In the genomic region with DNA sequence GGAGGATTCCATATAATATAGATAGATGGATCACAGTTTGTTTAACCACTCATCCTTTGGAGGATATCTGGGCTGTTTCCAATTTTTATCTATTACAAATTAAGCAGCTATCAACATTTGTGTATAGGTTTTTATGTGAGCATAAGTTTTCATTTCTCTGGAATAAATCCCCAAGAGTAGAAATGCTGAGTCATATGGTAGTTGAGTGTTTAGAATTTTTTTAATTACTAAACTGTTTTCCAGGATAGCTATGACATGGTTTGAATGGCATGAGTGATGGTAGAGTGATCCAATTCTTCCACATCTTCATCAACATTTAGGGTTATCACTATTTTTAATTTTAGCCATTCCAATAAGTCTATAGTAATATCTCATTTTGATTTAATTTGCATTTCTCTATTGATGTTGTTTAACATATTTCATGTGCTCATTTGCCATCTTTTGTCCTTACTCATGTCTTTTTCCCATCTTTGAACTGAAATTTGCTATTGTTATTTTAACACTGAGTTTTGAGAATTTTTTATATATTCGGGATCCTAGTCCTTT, we compare ENCODE assay signal across 1 cellular context.
TF ChIP-seq lines count a peak whose summit lies in the region.

No MANE protein-coding gene starts in this region.

TF ChIP-seq in K562, 482 proteins besides CTCF, POLR2A, EP300 and RAD21 (continued from another document):
- TF ChIP-seq NCOA1 (IDR thresholded peaks at IDR 0.05; ENCODE audit: low read depth) (no peak), KAT8 (IDR thresholded peaks at IDR 0.05; ENCODE audit: low read depth) (0 out of 2 replicates have a peak, but pooled peaks have one; percentile 21), CHD1 (IDR thresholded peaks at IDR 0.05; ENCODE audit: low read length) (no peak), NFE2 (IDR thresholded peaks at IDR 0.05; ENCODE audit: low read depth) (peak; percentile 84), NFE2L1 (tag; IDR thresholded peaks at IDR 0.05; ENCODE audit: borderline replicate concordance, low read depth) (peak; percentile 85), SIX5 (IDR thresholded peaks at IDR 0.05; ENCODE audit: borderline replicate concordance in 1 of 2, insufficient read depth in 1 of 2, low read depth in 1 of 2, low read length in 2 of 2) (no peak), ZNF408 (CRISPR knock-in tag; IDR thresholded peaks at IDR 0.05; ENCODE audit: low read depth) (no peak), ZNF184 (CRISPR knock-in tag; IDR thresholded peaks at IDR 0.05) (no peak), BACH1 (tag; IDR thresholded peaks at IDR 0.05) (peak; percentile 71; the same call in 1 of the 2 replicates), MAFK (IDR thresholded peaks at IDR 0.05; ENCODE audit: low read length) (peak; percentile 76; the same call in 1 of the 2 replicates), MCM5 (IDR thresholded peaks at IDR 0.05; ENCODE audit: low read depth) (no peak), MED1 (CRISPR knock-in tag; IDR thresholded peaks at IDR 0.05; ENCODE audit: borderline replicate concordance) (no peak), SMARCE1 (IDR thresholded peaks at IDR 0.05) (no peak), MAFF (IDR thresholded peaks at IDR 0.05; ENCODE audit: low read length) (peak; percentile 88), MAZ (CRISPR knock-in tag; conservative IDR thresholded peaks at IDR 0.05 in 1 of 2, IDR thresholded peaks at IDR 0.05 in 1 of 2) (no peak), PHF21A (IDR thresholded peaks at IDR 0.05; ENCODE audit: borderline replicate concordance, low read depth) (no peak), ZNF316 (IDR thresholded peaks at IDR 0.05) (peak; percentile 93), RBM25 (IDR thresholded peaks at IDR 0.05; ENCODE audit: low read depth, low read length, severe bottlenecking) (peak; percentile 80), ZNF695 (CRISPR knock-in tag; IDR thresholded peaks at IDR 0.05) (no peak), ZNF165 (CRISPR knock-in tag; IDR thresholded peaks at IDR 0.05; ENCODE audit: borderline replicate concordance) (no peak), TBL1XR1 (IDR thresholded peaks at IDR 0.05; ENCODE audit: low read length in 2 of 2) (no peak), BRF1 (IDR thresholded peaks at IDR 0.05; ENCODE audit: borderline replicate concordance, extremely low read depth, insufficient read length) (no peak), ZNF239 (CRISPR knock-in tag; IDR thresholded peaks at IDR 0.05) (no peak)
- TF ChIP-seq, protein P1, sequence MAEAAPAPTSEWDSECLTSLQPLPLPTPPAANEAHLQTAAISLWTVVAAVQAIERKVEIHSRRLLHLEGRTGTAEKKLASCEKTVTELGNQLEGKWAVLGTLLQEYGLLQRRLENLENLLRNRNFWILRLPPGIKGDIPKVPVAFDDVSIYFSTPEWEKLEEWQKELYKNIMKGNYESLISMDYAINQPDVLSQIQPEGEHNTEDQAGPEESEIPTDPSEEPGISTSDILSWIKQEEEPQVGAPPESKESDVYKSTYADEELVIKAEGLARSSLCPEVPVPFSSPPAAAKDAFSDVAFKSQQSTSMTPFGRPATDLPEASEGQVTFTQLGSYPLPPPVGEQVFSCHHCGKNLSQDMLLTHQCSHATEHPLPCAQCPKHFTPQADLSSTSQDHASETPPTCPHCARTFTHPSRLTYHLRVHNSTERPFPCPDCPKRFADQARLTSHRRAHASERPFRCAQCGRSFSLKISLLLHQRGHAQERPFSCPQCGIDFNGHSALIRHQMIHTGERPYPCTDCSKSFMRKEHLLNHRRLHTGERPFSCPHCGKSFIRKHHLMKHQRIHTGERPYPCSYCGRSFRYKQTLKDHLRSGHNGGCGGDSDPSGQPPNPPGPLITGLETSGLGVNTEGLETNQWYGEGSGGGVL (CRISPR knock-in tag; IDR thresholded peaks at IDR 0.05), result no peak
- TF ChIP-seq, protein P2, sequence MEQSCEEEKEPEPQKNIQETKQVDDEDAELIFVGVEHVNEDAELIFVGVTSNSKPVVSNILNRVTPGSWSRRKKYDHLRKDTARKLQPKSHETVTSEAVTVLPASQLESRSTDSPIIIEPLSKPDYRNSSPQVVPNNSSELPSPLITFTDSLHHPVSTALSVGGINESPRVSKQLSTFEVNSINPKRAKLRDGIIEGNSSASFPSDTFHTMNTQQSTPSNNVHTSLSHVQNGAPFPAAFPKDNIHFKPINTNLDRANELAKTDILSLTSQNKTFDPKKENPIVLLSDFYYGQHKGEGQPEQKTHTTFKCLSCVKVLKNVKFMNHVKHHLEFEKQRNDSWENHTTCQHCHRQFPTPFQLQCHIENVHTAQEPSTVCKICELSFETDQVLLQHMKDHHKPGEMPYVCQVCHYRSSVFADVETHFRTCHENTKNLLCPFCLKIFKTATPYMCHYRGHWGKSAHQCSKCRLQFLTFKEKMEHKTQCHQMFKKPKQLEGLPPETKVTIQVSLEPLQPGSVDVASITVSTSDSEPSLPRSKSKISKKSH (CRISPR knock-in tag; IDR thresholded peaks at IDR 0.05), result 0 out of 2 replicates have a peak, but pooled peaks have one; percentile 39
- TF ChIP-seq, protein P3, sequence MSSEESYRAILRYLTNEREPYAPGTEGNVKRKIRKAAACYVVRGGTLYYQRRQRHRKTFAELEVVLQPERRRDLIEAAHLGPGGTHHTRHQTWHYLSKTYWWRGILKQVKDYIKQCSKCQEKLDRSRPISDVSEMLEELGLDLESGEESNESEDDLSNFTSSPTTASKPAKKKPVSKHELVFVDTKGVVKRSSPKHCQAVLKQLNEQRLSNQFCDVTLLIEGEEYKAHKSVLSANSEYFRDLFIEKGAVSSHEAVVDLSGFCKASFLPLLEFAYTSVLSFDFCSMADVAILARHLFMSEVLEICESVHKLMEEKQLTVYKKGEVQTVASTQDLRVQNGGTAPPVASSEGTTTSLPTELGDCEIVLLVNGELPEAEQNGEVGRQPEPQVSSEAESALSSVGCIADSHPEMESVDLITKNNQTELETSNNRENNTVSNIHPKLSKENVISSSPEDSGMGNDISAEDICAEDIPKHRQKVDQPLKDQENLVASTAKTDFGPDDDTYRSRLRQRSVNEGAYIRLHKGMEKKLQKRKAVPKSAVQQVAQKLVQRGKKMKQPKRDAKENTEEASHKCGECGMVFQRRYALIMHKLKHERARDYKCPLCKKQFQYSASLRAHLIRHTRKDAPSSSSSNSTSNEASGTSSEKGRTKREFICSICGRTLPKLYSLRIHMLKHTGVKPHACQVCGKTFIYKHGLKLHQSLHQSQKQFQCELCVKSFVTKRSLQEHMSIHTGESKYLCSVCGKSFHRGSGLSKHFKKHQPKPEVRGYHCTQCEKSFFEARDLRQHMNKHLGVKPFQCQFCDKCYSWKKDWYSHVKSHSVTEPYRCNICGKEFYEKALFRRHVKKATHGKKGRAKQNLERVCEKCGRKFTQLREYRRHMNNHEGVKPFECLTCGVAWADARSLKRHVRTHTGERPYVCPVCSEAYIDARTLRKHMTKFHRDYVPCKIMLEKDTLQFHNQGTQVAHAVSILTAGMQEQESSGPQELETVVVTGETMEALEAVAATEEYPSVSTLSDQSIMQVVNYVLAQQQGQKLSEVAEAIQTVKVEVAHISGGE (CRISPR knock-in tag; IDR thresholded peaks at IDR 0.05), result no peak
- TF ChIP-seq, protein P4, sequence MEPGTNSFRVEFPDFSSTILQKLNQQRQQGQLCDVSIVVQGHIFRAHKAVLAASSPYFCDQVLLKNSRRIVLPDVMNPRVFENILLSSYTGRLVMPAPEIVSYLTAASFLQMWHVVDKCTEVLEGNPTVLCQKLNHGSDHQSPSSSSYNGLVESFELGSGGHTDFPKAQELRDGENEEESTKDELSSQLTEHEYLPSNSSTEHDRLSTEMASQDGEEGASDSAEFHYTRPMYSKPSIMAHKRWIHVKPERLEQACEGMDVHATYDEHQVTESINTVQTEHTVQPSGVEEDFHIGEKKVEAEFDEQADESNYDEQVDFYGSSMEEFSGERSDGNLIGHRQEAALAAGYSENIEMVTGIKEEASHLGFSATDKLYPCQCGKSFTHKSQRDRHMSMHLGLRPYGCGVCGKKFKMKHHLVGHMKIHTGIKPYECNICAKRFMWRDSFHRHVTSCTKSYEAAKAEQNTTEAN (CRISPR knock-in tag; IDR thresholded peaks at IDR 0.05), result no peak
- TF ChIP-seq, protein P5, sequence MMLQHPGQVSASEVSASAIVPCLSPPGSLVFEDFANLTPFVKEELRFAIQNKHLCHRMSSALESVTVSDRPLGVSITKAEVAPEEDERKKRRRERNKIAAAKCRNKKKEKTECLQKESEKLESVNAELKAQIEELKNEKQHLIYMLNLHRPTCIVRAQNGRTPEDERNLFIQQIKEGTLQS (IDR thresholded peaks at IDR 0.05), result peak; percentile 12; the same call in 1 of the 2 replicates
- TF ChIP-seq, protein P5 (CRISPR knock-in tag; conservative IDR thresholded peaks at IDR 0.05), result no peak
- TF ChIP-seq, protein P6, sequence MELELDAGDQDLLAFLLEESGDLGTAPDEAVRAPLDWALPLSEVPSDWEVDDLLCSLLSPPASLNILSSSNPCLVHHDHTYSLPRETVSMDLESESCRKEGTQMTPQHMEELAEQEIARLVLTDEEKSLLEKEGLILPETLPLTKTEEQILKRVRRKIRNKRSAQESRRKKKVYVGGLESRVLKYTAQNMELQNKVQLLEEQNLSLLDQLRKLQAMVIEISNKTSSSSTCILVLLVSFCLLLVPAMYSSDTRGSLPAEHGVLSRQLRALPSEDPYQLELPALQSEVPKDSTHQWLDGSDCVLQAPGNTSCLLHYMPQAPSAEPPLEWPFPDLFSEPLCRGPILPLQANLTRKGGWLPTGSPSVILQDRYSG (tag; conservative IDR thresholded peaks at IDR 0.05; ENCODE audit: low read depth), result no peak
TF ChIP-seq in K562: peak in this region for 12.
